Comparison of ENCODE assay signal across 1 cellular context in the genomic region with DNA sequence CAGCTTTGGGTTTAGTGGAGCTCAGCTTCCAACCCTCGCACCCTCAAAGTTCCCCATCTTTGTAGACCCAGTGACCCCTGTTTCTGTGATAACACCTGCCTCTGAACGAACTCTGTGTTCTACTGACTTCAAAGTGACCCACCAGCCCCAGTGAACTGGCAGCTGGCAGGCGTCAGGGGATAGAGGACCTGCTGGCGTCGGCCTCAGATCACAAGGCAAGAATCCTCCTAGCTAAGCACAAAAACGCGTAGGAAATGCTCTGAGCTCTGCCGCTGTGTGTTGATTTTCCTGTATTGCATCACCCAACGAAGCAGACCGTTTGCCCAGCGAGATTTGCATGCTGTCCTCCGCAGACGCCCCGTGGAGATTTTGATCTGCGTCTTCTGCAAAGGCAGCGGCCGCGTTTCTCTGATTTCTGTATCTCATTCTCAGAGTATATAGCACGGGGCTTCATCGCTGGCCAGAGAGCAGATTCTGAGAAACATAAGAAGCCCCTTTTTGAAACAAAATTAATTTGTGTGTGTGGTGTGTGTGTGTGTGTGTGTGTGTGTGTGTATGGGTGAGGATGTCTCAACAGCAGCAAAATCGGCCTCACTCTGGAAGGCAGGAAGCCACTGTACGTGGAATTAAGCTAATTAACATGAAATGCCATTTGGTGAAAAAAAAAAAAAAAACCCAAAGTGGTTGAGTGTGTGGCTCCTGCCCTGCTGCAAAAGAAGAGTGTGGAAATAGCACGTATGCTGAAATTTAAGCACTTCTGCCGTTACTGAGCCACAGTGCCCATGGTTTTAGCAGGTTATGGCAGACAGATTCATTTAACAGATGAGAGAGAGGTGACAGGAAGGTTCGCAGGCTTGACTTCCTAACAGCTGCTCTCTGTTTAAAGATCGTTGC.
TF ChIP-seq lines count a peak whose summit lies in the region.

No MANE protein-coding gene starts in this region.

TF ChIP-seq in HCT116, 20 proteins besides CTCF, POLR2A, EP300 and RAD21:
- peak; percentile 94 for TF ChIP-seq TCF7L2 (IDR thresholded peaks at IDR 0.05; ENCODE audit: borderline replicate concordance, extremely low read depth, insufficient read depth, insufficient read length)
- TF ChIP-seq EZH2phosphoT487 (IDR thresholded peaks at IDR 0.05; ENCODE audit: borderline replicate concordance), result no peak
- TF ChIP-seq, protein P1, sequence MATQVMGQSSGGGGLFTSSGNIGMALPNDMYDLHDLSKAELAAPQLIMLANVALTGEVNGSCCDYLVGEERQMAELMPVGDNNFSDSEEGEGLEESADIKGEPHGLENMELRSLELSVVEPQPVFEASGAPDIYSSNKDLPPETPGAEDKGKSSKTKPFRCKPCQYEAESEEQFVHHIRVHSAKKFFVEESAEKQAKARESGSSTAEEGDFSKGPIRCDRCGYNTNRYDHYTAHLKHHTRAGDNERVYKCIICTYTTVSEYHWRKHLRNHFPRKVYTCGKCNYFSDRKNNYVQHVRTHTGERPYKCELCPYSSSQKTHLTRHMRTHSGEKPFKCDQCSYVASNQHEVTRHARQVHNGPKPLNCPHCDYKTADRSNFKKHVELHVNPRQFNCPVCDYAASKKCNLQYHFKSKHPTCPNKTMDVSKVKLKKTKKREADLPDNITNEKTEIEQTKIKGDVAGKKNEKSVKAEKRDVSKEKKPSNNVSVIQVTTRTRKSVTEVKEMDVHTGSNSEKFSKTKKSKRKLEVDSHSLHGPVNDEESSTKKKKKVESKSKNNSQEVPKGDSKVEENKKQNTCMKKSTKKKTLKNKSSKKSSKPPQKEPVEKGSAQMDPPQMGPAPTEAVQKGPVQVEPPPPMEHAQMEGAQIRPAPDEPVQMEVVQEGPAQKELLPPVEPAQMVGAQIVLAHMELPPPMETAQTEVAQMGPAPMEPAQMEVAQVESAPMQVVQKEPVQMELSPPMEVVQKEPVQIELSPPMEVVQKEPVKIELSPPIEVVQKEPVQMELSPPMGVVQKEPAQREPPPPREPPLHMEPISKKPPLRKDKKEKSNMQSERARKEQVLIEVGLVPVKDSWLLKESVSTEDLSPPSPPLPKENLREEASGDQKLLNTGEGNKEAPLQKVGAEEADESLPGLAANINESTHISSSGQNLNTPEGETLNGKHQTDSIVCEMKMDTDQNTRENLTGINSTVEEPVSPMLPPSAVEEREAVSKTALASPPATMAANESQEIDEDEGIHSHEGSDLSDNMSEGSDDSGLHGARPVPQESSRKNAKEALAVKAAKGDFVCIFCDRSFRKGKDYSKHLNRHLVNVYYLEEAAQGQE (IDR thresholded peaks at IDR 0.05; ENCODE audit: low read depth), result no peak
- TF ChIP-seq ATF3 (IDR thresholded peaks at IDR 0.05), result peak; percentile 89
- TF ChIP-seq ZFX (IDR thresholded peaks at IDR 0.05), result no peak
- TF ChIP-seq, protein P2, sequence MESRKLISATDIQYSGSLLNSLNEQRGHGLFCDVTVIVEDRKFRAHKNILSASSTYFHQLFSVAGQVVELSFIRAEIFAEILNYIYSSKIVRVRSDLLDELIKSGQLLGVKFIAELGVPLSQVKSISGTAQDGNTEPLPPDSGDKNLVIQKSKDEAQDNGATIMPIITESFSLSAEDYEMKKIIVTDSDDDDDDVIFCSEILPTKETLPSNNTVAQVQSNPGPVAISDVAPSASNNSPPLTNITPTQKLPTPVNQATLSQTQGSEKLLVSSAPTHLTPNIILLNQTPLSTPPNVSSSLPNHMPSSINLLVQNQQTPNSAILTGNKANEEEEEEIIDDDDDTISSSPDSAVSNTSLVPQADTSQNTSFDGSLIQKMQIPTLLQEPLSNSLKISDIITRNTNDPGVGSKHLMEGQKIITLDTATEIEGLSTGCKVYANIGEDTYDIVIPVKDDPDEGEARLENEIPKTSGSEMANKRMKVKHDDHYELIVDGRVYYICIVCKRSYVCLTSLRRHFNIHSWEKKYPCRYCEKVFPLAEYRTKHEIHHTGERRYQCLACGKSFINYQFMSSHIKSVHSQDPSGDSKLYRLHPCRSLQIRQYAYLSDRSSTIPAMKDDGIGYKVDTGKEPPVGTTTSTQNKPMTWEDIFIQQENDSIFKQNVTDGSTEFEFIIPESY (IDR thresholded peaks at IDR 0.05; ENCODE audit: extremely low read depth, insufficient replicate concordance, low read length), result no peak
- TF ChIP-seq CEBPB (IDR thresholded peaks at IDR 0.05; ENCODE audit: low read depth), result peak; percentile 92
- no peak for TF ChIP-seq JUND (IDR thresholded peaks at IDR 0.05)
- no peak for TF ChIP-seq FOSL1 (IDR thresholded peaks at IDR 0.05; ENCODE audit: low read depth)
- no peak for TF ChIP-seq SRF (IDR thresholded peaks at IDR 0.05; ENCODE audit: low read depth)
- TF ChIP-seq EZH2 (IDR thresholded peaks at IDR 0.05), result no peak
- peak; percentile 58; the same call in 1 of the 2 replicates for TF ChIP-seq MAX (IDR thresholded peaks at IDR 0.05)
- TF ChIP-seq POLR2AphosphoS5 (IDR thresholded peaks at IDR 0.05; ENCODE audit: low read depth, low read length), result peak; percentile 35; the same call in 1 of the 2 replicates
- no peak for TF ChIP-seq CBX3 (IDR thresholded peaks at IDR 0.05; ENCODE audit: low read depth)
